22 cellular contexts compared by ENCODE assay signal in the genomic region with DNA sequence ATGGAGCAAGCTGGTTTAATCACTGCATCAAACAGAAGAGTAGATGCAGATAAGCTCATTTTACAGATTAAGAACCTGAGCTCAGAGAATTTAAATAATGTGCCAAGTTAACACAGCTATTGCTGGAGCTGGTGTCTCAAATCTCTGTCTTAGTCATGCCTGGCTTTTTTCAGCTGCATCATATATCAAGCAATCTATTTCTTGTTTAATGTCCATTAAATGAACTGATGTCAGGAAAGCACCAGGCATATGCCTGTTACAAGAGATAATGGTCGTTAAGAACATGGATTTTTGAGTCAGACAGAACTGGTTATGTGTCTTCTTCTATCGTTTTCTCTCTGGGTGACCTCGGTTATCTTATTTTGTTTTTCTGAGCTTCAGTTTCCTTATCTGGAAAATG. TPM values are rescaled to one million over a fixed set of nuclear protein-coding genes. Genes with fewer than 3 reads are reported as not detected.
A peak's percentile ranks its signal among the peaks of the same experiment; 100 is the strongest.
DNase-seq lines count a peak whose midpoint lies in the region; ATAC-seq and TF ChIP-seq lines count a peak whose summit lies in the region.
"Had no signal": no experiment of that assay in that cellular context is flagged by ENCODE, and none has a peak within 500 bp of the region (broad histone marks: within the 10 kb centered on the region; RNA-seq: fewer than 3 reads in every experiment).

No MANE protein-coding gene starts in this region.

- H3K79me2 ChIP-seq in DND-41 (ENCODE audit: insufficient read depth, low read length): no peaks in the 10 kb centered on the region

- TF ChIP-seq CTCF in BE2C (IDR thresholded peaks at IDR 0.05; ENCODE audit: low read depth, low read length) (no peak), DND-41 (IDR thresholded peaks at IDR 0.05; ENCODE audit: borderline replicate concordance, extremely low read depth, low read length, poor library complexity, severe bottlenecking) (no peak), psoas muscle (IDR thresholded peaks at IDR 0.05) (no peak), uterus (IDR thresholded peaks at IDR 0.05) (no peak), breast epithelium (IDR thresholded peaks at IDR 0.05) (no peak)

- WGBS in psoas muscle, 3 donors: 41 to 58% (median 48%) methylated on average over 3 of the region's 3 CpGs

- ATAC-seq in DND-41 (ENCODE audit: insufficient read depth, low read depth): no peak
- peak in 3 of 4 donors; percentile 17 to 54 (median 41) for ATAC-seq in psoas muscle
- ATAC-seq: A549, GM23338, HCT116 had no signal

- H3K4me1 ChIP-seq in BE2C (no peaks in the 10 kb centered on the region; the same call in 1 of the 2 replicates), DND-41 (ENCODE audit: insufficient read depth, low read length) (peaks cover 9% of the 10 kb centered on the region), psoas muscle (no peaks in the 10 kb centered on the region), uterus (no peaks in the 10 kb centered on the region), breast epithelium (no peaks in the 10 kb centered on the region)
- H3K4me1 ChIP-seq: A549, Caco-2 had no signal

- peak overlapping the region; percentile 47; the same call in 1 of the 2 replicates for H2AFZ ChIP-seq in DND-41 (ENCODE audit: low read depth, low read length)
- H2AFZ ChIP-seq: GM23338 had no signal

- H4K20me1 ChIP-seq in DND-41 (ENCODE audit: insufficient read depth, low read length): no peaks in the 10 kb centered on the region

- H3K9me3 ChIP-seq in BE2C (no peaks in the 10 kb centered on the region), DND-41 (ENCODE audit: insufficient read depth, low read length, severe bottlenecking) (peaks cover 2% of the 10 kb centered on the region), psoas muscle (no peaks in the 10 kb centered on the region), uterus (no peaks in the 10 kb centered on the region), breast epithelium (peaks cover 0 to 9% of the 10 kb centered on the region in 2 donors)
- H3K9me3 ChIP-seq: A549, Caco-2 had no signal

- no peaks in the 10 kb centered on the region for H3K27me3 ChIP-seq in BE2C
- H3K27me3 ChIP-seq in DND-41 (ENCODE audit: insufficient read depth, low read length, poor library complexity): no peaks in the 10 kb centered on the region
- H3K27me3 ChIP-seq in psoas muscle (ENCODE audit: insufficient read depth in 3 of 3, low read length in 2 of 3): no peaks in the 10 kb centered on the region
- no peaks in the 10 kb centered on the region for H3K27me3 ChIP-seq in uterus
- no peaks in the 10 kb centered on the region for H3K27me3 ChIP-seq in breast epithelium

- DNase-seq in BE2C (peak; percentile 13), DND-41 (no peak), SK-N-DZ (ENCODE audit: low spot score) (peak; percentile 74), psoas muscle (no peak), uterus (no peak), HK-2 (ENCODE audit: unreplicated experiment) (no peak), breast epithelium (ENCODE audit: low spot score in 2 of 2) (no peak)
- DNase-seq: 8988T; ACHN; AML-193; C1 segment of cervical spinal cord; Caco-2; CD4-positive, alpha-beta memory T cell; DMS 273 treated with DMSO at 0.1 percent for 48 hours; DMS79; GF-D8; H9 had no signal

- TF ChIP-seq POLR2A in uterus (IDR thresholded peaks at IDR 0.05): no peak
- no peak for TF ChIP-seq POLR2A in breast epithelium (IDR thresholded peaks at IDR 0.05)

- H3K36me3 ChIP-seq in BE2C (no peaks in the 10 kb centered on the region), DND-41 (ENCODE audit: insufficient read depth, low read length) (no peaks in the 10 kb centered on the region), psoas muscle (ENCODE audit: insufficient read depth in 1 of 2, low read depth in 1 of 2) (no peaks in the 10 kb centered on the region), uterus (no peaks in the 10 kb centered on the region), breast epithelium (no peaks in the 10 kb centered on the region)

- no peak overlapping the region for H3K27ac ChIP-seq in DND-41 (ENCODE audit: low read length)
- H3K27ac ChIP-seq in psoas muscle: no peak overlapping the region
- H3K27ac ChIP-seq in uterus: no peak overlapping the region
- H3K27ac ChIP-seq in breast epithelium: no peak overlapping the region
- H3K27ac ChIP-seq: A549 had no signal

- intact Hi-C loops in psoas muscle (cut with DNase I): loop anchor here in 1 of 2 donors (10.0 kb wide), 1 partner anchor 49 kb away; no protein-coding TSS in a partner anchor
- intact Hi-C loops in uterus (cut with DNase I; ENCODE audit: low total_unique reads): no loop called here
- intact Hi-C loops in breast epithelium (cut with DNase I; ENCODE audit: low total_unique reads): no loop called here

- no peak overlapping the region for H3K4me3 ChIP-seq in BE2C (ENCODE audit: low read depth, low read length)
- H3K4me3 ChIP-seq in DND-41 (ENCODE audit: low read depth in 1 of 2, low read length in 2 of 2): no peak overlapping the region
- no peak overlapping the region for H3K4me3 ChIP-seq in psoas muscle
- no peak overlapping the region for H3K4me3 ChIP-seq in uterus
- no peak overlapping the region for H3K4me3 ChIP-seq in breast epithelium
- H3K4me3 ChIP-seq: A549, GM23338 had no signal

- H3K9ac ChIP-seq in DND-41 (ENCODE audit: low read depth, low read length): no peak overlapping the region

- no peak overlapping the region for H3K4me2 ChIP-seq in DND-41 (ENCODE audit: insufficient read depth, low read length)
- H3K4me2 ChIP-seq: A549, GM23338 had no signal

RNA-seq across cellular contexts. Expression of a gene that starts 59.8 kb away (rescaled TPM):
- not detected for polyA plus RNA-seq in BE2C (2012; ENCODE audit: insufficient read depth, insufficient read length, low read depth)
- 0.87 and 6.3 TPM in 2 replicates for polyA plus RNA-seq in SK-N-DZ (2014; cell fraction: cytosol; rRNA removed)
- 0.85 and 1.4 TPM in 2 replicates for polyA plus RNA-seq in SK-N-DZ (2014; cell fraction: nucleus; rRNA removed)
- 10 to 100 TPM in 2 of 4 donors, 1 to 10 TPM in 2; 9.0 to 27.1 (median 11.2) TPM for total RNA-seq in psoas muscle
- 10 to 100 TPM in 2 of 3 donors, 1 to 10 TPM in 1; 5.3 to 26.2 (median 10.4) TPM for polyA plus RNA-seq in psoas muscle
- 1 to 10 TPM in 1 of 4 donors, under 1 TPM in 1, not detected in 2; 0.40 to 1.1 TPM for total RNA-seq in uterus
- total RNA-seq in breast epithelium: 1 to 10 TPM in 1 of 3 donors, under 1 TPM in 2; 0.32 to 1.5 (median 0.33) TPM
- total RNA-seq: CD4-positive, alpha-beta memory T cell; G401 had no signal
- polyA plus RNA-seq: BJ; CD4-positive, alpha-beta memory T cell had no signal

Comparison
In these comparisons a context has a peak if more than half of its experiments do, and no peak if none do; other contexts are left out.
1. DNase-seq: peak in BE2C (single experiment) and SK-N-DZ (single experiment); none in DND-41 (single experiment), psoas muscle (0 of 2), uterus (0 of 2), HK-2 (single experiment) and breast epithelium (0 of 2).
2. RNA of a gene that starts 59.8 kb away (total RNA-seq): 9.0 to 27.1 TPM in psoas muscle; 0.40 to 1.1 TPM in uterus and 0.32 to 1.5 TPM in breast epithelium; every median in the first group is over 4 times any median in the second.